8 cellular contexts compared by ENCODE assay signal in the genomic region with DNA sequence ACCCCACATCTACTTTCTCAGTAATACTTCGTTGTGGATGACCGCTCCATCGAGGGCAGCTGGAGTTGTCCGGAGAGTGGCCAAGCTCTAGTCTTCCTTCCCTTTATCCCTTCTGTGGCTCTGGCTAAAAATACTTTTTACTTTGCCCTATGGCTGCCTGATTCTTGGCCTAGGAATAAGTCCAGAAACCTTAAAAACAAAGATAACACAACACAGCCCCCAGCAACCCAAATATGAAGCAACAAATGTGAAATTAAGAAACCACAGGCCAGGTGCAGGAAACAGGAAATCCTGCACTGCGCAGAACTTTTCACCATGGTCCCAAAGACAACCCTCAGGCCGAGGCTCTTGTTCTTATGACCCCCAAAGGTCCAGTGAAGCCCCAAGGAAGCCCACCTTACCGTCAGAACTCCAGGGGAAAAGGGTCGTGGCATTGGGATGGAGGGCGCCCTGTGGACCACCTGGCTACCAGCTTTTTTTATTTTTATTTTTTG. TPM values are rescaled to one million over a fixed set of nuclear protein-coding genes. Genes with fewer than 3 reads are reported as not detected.
A peak's percentile ranks its signal among the peaks of the same experiment; 100 is the strongest.
DNase-seq lines count a peak whose midpoint lies in the region; ATAC-seq and TF ChIP-seq lines count a peak whose summit lies in the region.

No MANE protein-coding gene starts in this region.

- peak; percentile 37 for DNase-seq in stimulated activated CD4-positive, alpha-beta T cell treated with anti-CD3 and anti-CD28 coated beads, Interleukin-15, amount 100 ng/mL, for 24 hours
- DNase-seq in stimulated activated CD4-positive, alpha-beta T cell treated with anti-CD3 and anti-CD28 coated beads, Interleukin-12 subunit alpha, Interleukin-12 subunit beta, amount 100 ng/mL, for 4 hours, result no peak
- DNase-seq in MV-4-11 (lab: John Stamatoyannopoulos, UW) (peak; percentile 95), dermis blood vessel endothelial cell (peak; percentile 71), thoracic aorta (ENCODE audit: low spot score) (no peak), AG08396 (ENCODE audit: low spot score) (no peak), brain microvascular endothelial cell (no peak)
- no peak for DNase-seq in stimulated activated CD4-positive, alpha-beta T cell treated with anti-CD3 and anti-CD28 coated beads, Interleukin-4, amount 100 ng/mL, for 1 hour

- in situ Hi-C loops in brain microvascular endothelial cell (cut with HindIII; ENCODE audit: low pct_ligation_motif_present, low sequenced_read_pairs), result no loop called here

- H3K4me3 ChIP-seq in thoracic aorta (no peak overlapping the region), brain microvascular endothelial cell (ENCODE audit: low read depth, low read length) (no peak overlapping the region)

- no peak for TF ChIP-seq CTCF in thoracic aorta (IDR thresholded peaks at IDR 0.05)
- no peak for TF ChIP-seq CTCF in brain microvascular endothelial cell (IDR thresholded peaks at IDR 0.05; ENCODE audit: low read depth, low read length, missing control alignments)

- no peak for ATAC-seq in thoracic aorta (ENCODE audit: insufficient number of reproducible peaks, low FRiP score, low read depth)

- H3K27me3 ChIP-seq in thoracic aorta (replicated peaks; ENCODE audit: insufficient read depth) (no peaks in the 10 kb centered on the region), brain microvascular endothelial cell (replicated peaks) (no peaks in the 10 kb centered on the region)

- H3K4me1 ChIP-seq in thoracic aorta (ENCODE audit: control insufficient read depth in 1 of 2, low read depth in 2 of 2), result peaks cover 17 to 45% of the 10 kb centered on the region in 2 donors

- H3K36me3 ChIP-seq in thoracic aorta (peaks cover 29% of the 10 kb centered on the region), brain microvascular endothelial cell (replicated peaks) (peaks cover 13% of the 10 kb centered on the region)

- H3K9me3 ChIP-seq in thoracic aorta, result no peaks in the 10 kb centered on the region

- H3K27ac ChIP-seq in thoracic aorta (peak overlapping the region; percentile 14 to 51), brain microvascular endothelial cell (no peak overlapping the region)

RNA-seq across cellular contexts. Expression of gene TK2, which starts 26.0 kb away (rescaled TPM):
- total RNA-seq in dermis blood vessel endothelial cell, result 41.0 and 46.5 TPM in 2 replicates
- total RNA-seq in thoracic aorta, result 10 to 100 TPM; 41.7 to 55.5 TPM

RNA-seq across cellular contexts. Expression of gene CKLF, which starts 28.5 kb away (rescaled TPM):
- total RNA-seq in dermis blood vessel endothelial cell (75.6 and 102 TPM in 2 replicates), thoracic aorta (10 to 100 TPM; 23.4 to 39.8 TPM)

RNA-seq across cellular contexts. Expression of gene CMTM1, which starts 42.3 kb away (rescaled TPM):
- total RNA-seq in dermis blood vessel endothelial cell (2.7 and 3.6 TPM in 2 replicates), thoracic aorta (1 to 10 TPM in 1 of 2 donors, under 1 TPM in 1; 0.81 to 7.5 TPM)

RNA-seq across cellular contexts. Expression of gene CMTM2, which starts 55.4 kb away (rescaled TPM):
- total RNA-seq in dermis blood vessel endothelial cell (0.34 TPM in 1 of 2 replicates, not detected in the other), thoracic aorta (1 to 10 TPM in 1 of 2 donors, not detected in 1; 1.7 TPM)

Comparison
In these comparisons a context has a peak if more than half of its experiments do, and no peak if none do; other contexts are left out.
1. DNase-seq: peak in stimulated activated CD4-positive, alpha-beta T cell treated with anti-CD3 and anti-CD28 coated beads, Interleukin-15, amount 100 ng/mL, for 24 hours (single experiment), MV-4-11 (single experiment) and dermis blood vessel endothelial cell (single experiment); none in stimulated activated CD4-positive, alpha-beta T cell treated with anti-CD3 and anti-CD28 coated beads, Interleukin-12 subunit alpha, Interleukin-12 subunit beta, amount 100 ng/mL, for 4 hours (single experiment), thoracic aorta (single experiment), stimulated activated CD4-positive, alpha-beta T cell treated with anti-CD3 and anti-CD28 coated beads, Interleukin-4, amount 100 ng/mL, for 1 hour (single experiment), AG08396 (single experiment) and brain microvascular endothelial cell (single experiment).